Comparison of ENCODE assay signal across 24 cellular contexts in genomic region chr1:175576870-175577269, GRCh38.
"Had no signal": no experiment of that assay in that cellular context is flagged by ENCODE, and none has a peak within 500 bp of the region (broad histone marks: within the 10 kb centered on the region; RNA-seq: fewer than 3 reads in every experiment).

No MANE protein-coding gene starts in this region.

- DNase-seq: activated CD4-positive, alpha-beta T cell treated with anti-CD3 and anti-CD28 coated beads for 36 hours; activated CD4-positive, CD25-positive, alpha-beta regulatory T cell; activated CD8-positive, alpha-beta memory T cell treated with anti-CD3 and anti-CD28 coated beads, Interleukin-2, amount 50 U/mL, for 4 hours; activated CD8-positive, alpha-beta T cell treated with anti-CD3 and anti-CD28 coated beads for 36 hours; activated gamma-delta T cell treated with Interleukin-2 at 50 U/mL for 16 hours; activated naive CD4-positive, alpha-beta T cell treated with anti-CD3 and anti-CD28 coated beads, Interleukin-2, amount 10 ng/mL, durations not matched to agents 7 days and 5 days; activated naive CD8-positive, alpha-beta T cell treated with anti-CD3 and anti-CD28 coated beads for 36 hours; activated T-cell treated with anti-CD3 and anti-CD28 coated beads, Interleukin-2, amount 50 U/mL, for 72 hours; brain microvascular endothelial cell; MV-4-11; NCI-H1092 treated with DMSO at 0.1 percent for 48 hours; NCI-H1417 treated with DMSO at 0.1 percent for 48 hours; NCI-H187; NCI-H2081; NCI-H226; NCI-H774; NK-92 treated with Interleukin-12 subunit alpha and Interleukin-12 subunit beta, amount 100 ng/mL, for 24 hours; PC-3; SHP77 treated with DMSO at 0.1 percent for 48 hours; T-helper 17 cell; T-helper 9 cell had no signal

- H3K27me3 Mint-ChIP-seq: activated naive CD8-positive, alpha-beta T cell treated with anti-CD3 and anti-CD28 coated beads for 36 hours had no signal

- H3K27ac ChIP-seq: brain microvascular endothelial cell, cardiac muscle cell, KMS-11 had no signal

- H3K4me3 Mint-ChIP-seq: activated CD4-positive, alpha-beta T cell treated with anti-CD3 and anti-CD28 coated beads for 36 hours; activated CD8-positive, alpha-beta T cell treated with anti-CD3 and anti-CD28 coated beads for 36 hours; activated naive CD4-positive, alpha-beta T cell treated with anti-CD3 and anti-CD28 coated beads, Interleukin-2, amount 10 ng/mL, durations not matched to agents 7 days and 5 days; activated naive CD8-positive, alpha-beta T cell treated with anti-CD3 and anti-CD28 coated beads for 36 hours; activated T-cell treated with anti-CD3 and anti-CD28 coated beads, Interleukin-2, amount 50 U/mL, for 72 hours; T-helper 17 cell had no signal

- H3K27ac Mint-ChIP-seq: activated CD4-positive, alpha-beta T cell treated with anti-CD3 and anti-CD28 coated beads for 36 hours; activated CD8-positive, alpha-beta T cell treated with anti-CD3 and anti-CD28 coated beads for 36 hours; activated naive CD4-positive, alpha-beta T cell treated with anti-CD3 and anti-CD28 coated beads, Interleukin-2, amount 10 ng/mL, durations not matched to agents 7 days and 5 days; activated naive CD8-positive, alpha-beta T cell treated with anti-CD3 and anti-CD28 coated beads for 36 hours; activated T-cell treated with anti-CD3 and anti-CD28 coated beads, Interleukin-2, amount 50 U/mL, for 72 hours; activated T-helper 2 cell treated with anti-CD3 and anti-CD28 coated beads, Interferon-gamma antibody, Interleukin-2, Interleukin-4, amounts not matched to agents 10 μg/mL and 5 μg/mL and 100 μg/mL, durations not matched to agents 14 hours and 24 hours and 36 hours; T-helper 17 cell had no signal

- H3K9me3 Mint-ChIP-seq: activated CD8-positive, alpha-beta T cell treated with anti-CD3 and anti-CD28 coated beads for 36 hours; activated naive CD4-positive, alpha-beta T cell treated with anti-CD3 and anti-CD28 coated beads, Interleukin-2, amount 10 ng/mL, durations not matched to agents 7 days and 5 days; activated naive CD8-positive, alpha-beta T cell treated with anti-CD3 and anti-CD28 coated beads for 36 hours; activated T-cell treated with anti-CD3 and anti-CD28 coated beads, Interleukin-2, amount 50 U/mL, for 72 hours; activated T-helper 2 cell treated with anti-CD3 and anti-CD28 coated beads, Interferon-gamma antibody, Interleukin-2, Interleukin-4, amounts not matched to agents 10 μg/mL and 5 μg/mL and 100 μg/mL, durations not matched to agents 14 hours and 24 hours and 36 hours had no signal

- ATAC-seq: activated CD4-positive, alpha-beta T cell treated with anti-CD3 and anti-CD28 coated beads for 36 hours; activated CD8-positive, alpha-beta T cell treated with anti-CD3 and anti-CD28 coated beads for 36 hours; activated T-cell treated with anti-CD3 and anti-CD28 coated beads, Interleukin-2, amount 50 U/mL, for 72 hours; PC-3; T-helper 17 cell had no signal

- H3K4me1 Mint-ChIP-seq: activated CD4-positive, alpha-beta T cell treated with anti-CD3 and anti-CD28 coated beads for 36 hours; activated naive CD4-positive, alpha-beta T cell treated with anti-CD3 and anti-CD28 coated beads, Interleukin-2, amount 10 ng/mL, durations not matched to agents 7 days and 5 days; activated naive CD8-positive, alpha-beta T cell treated with anti-CD3 and anti-CD28 coated beads for 36 hours; T-helper 17 cell had no signal

- H3K36me3 Mint-ChIP-seq: activated naive CD4-positive, alpha-beta T cell treated with anti-CD3 and anti-CD28 coated beads, Interleukin-2, amount 10 ng/mL, durations not matched to agents 7 days and 5 days; activated naive CD8-positive, alpha-beta T cell treated with anti-CD3 and anti-CD28 coated beads for 36 hours had no signal
